8 cellular contexts compared by ENCODE assay signal in the genomic region with DNA sequence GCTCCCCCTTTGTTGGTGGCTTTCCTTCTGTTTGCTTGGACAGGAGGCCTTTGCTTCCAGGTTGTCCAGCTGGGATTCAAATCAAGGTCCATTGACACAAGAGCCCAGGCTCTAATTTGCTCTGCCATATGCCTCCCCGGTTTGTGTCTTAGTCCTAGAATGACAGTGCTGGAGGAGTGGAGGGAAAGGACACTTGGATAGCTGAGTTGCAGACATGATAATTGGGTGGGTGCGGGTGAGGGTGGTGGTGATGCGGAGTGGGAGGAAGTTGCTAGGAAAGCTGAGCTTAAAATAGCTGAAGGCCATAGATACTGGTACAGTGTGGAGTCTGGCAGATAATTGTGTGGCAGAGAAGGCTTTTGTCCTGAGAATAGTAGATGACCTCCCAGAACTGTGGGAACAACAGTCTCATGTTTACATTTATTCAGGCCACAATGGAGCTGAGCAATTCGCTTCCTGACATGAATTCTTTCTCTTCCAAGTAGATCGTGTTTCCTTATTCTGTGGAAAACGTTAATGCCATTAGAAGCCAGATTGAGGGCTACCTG. TPM values are rescaled to one million over a fixed set of nuclear protein-coding genes. Genes with fewer than 3 reads are reported as not detected.
DNase-seq lines count a peak whose midpoint lies in the region; ATAC-seq and TF ChIP-seq lines count a peak whose summit lies in the region.

No MANE protein-coding gene starts in this region.

- H3K4me1 ChIP-seq in GM23338 (ENCODE audit: insufficient read depth) (peaks cover 49% of the 10 kb centered on the region), OCI-LY1 (ENCODE audit: insufficient read depth, low read length, severe bottlenecking) (peaks cover 60% of the 10 kb centered on the region), endodermal cell (ENCODE audit: control insufficient read depth, insufficient read depth, low read length) (peaks cover 5% of the 10 kb centered on the region), neutrophil (ENCODE audit: control insufficient read depth in 1 of 2, insufficient read depth in 1 of 2, low read depth in 1 of 2, low read length in 1 of 2) (peaks cover 60 to 82% of the 10 kb centered on the region in 2 experiments)

- ATAC-seq in GM23338: peak; percentile 55
- no peak for ATAC-seq in HG03469 (IDR thresholded peaks at IDR 0.05; ENCODE audit: unreplicated experiment)
- ATAC-seq in HG03135 (IDR thresholded peaks at IDR 0.05; ENCODE audit: unreplicated experiment): no peak

- H3K9me3 Mint-ChIP-seq in GM23338 (peaks cover 42% of the 10 kb centered on the region), endodermal cell (peaks cover 33% of the 10 kb centered on the region), immature natural killer cell (peaks cover 6 to 20% (median 12%) of the 10 kb centered on the region in 6 donors)

- H3K4me2 ChIP-seq in GM23338: peak overlapping the region; percentile 70
- peak overlapping the region; percentile 23; the same call in 1 of the 2 replicates for H3K4me2 ChIP-seq in OCI-LY1 (ENCODE audit: low read length)

- H3K79me2 ChIP-seq in GM23338 (replicated peaks; ENCODE audit: insufficient read depth) (peaks cover 61% of the 10 kb centered on the region), OCI-LY1 (ENCODE audit: insufficient read depth, low read length) (peaks cover 49% of the 10 kb centered on the region)

- H3K27ac ChIP-seq in GM23338 (ENCODE audit: low read depth): peak overlapping the region; percentile 94
- peak overlapping the region; percentile 52 for H3K27ac ChIP-seq in OCI-LY1 (ENCODE audit: low read depth, low read length, poor library complexity, severe bottlenecking)
- H3K27ac ChIP-seq in endodermal cell (ENCODE audit: low read depth, low read length): peak overlapping the region; percentile 70
- H3K27ac ChIP-seq in neutrophil: peak overlapping the region; percentile 79

- peaks cover 3% of the 10 kb centered on the region; the same call in 1 of the 2 replicates for H4K20me1 ChIP-seq in GM23338 (replicated peaks; ENCODE audit: insufficient read depth)
- H4K20me1 ChIP-seq in OCI-LY1 (ENCODE audit: insufficient read depth, low read length): no peaks in the 10 kb centered on the region

- H3K27me3 Mint-ChIP-seq in GM23338 (ENCODE audit: insufficient read depth, low read depth, poor library complexity) (peaks cover 8% of the 10 kb centered on the region), endodermal cell (ENCODE audit: insufficient read depth) (no peaks in the 10 kb centered on the region), immature natural killer cell (ENCODE audit: low read depth in 3 of 3) (peaks cover 0 to 6% (median 0%) of the 10 kb centered on the region in 3 donors)

- H3K27ac Mint-ChIP-seq in GM23338: peak overlapping the region; percentile 16; the same call in 1 of the 2 replicates
- peak overlapping the region; percentile 62 for H3K27ac Mint-ChIP-seq in endodermal cell
- peak overlapping the region in 3 of 6 donors; percentile 24 to 74 (median 74) for H3K27ac Mint-ChIP-seq in immature natural killer cell

- H3K4me1 Mint-ChIP-seq in GM23338: peaks cover 46% of the 10 kb centered on the region
- peaks cover 41% of the 10 kb centered on the region for H3K4me1 Mint-ChIP-seq in endodermal cell
- peaks cover 48 to 62% of the 10 kb centered on the region in 2 donors for H3K4me1 Mint-ChIP-seq in immature natural killer cell

- no peak for TF ChIP-seq CTCF in GM23338 (conservative IDR thresholded peaks at IDR 0.05; ENCODE audit: low read depth in 2 of 2)
- TF ChIP-seq CTCF in OCI-LY1 (IDR thresholded peaks at IDR 0.05; ENCODE audit: low read length): no peak
- TF ChIP-seq CTCF in endodermal cell (conservative IDR thresholded peaks at IDR 0.05): no peak
- TF ChIP-seq CTCF in neutrophil (IDR thresholded peaks at IDR 0.05): no peak
- TF ChIP-seq CTCF in foreskin fibroblast (IDR thresholded peaks at IDR 0.05; ENCODE audit: low read depth, low read length): no peak

- DNase-seq in GM23338 (ENCODE audit: low spot score) (peak; percentile 34), endodermal cell (no peak), foreskin fibroblast (no peak), immature natural killer cell (no peak)

- H3K9me3 ChIP-seq in OCI-LY1 (ENCODE audit: low read length) (peaks cover 30% of the 10 kb centered on the region), endodermal cell (ENCODE audit: control insufficient read depth, low read length) (peaks cover 45% of the 10 kb centered on the region), neutrophil (no peaks in the 10 kb centered on the region)

- peak overlapping the region; percentile 1; the same call in 1 of the 3 replicates for H3K4me3 Mint-ChIP-seq in GM23338
- H3K4me3 Mint-ChIP-seq in endodermal cell: no peak overlapping the region
- H3K4me3 Mint-ChIP-seq in immature natural killer cell: no peak overlapping the region

- 56 to 68% methylated on average over 4 to 6 of the region's 6 CpGs for WGBS in endodermal cell (ENCODE audit: insufficient coverage in 1 of 2, insufficient read length in 1 of 2), 2 experiments

- H3K36me3 Mint-ChIP-seq in GM23338 (ENCODE audit: low read depth) (peaks cover 41% of the 10 kb centered on the region), endodermal cell (ENCODE audit: low read depth) (peaks cover 31% of the 10 kb centered on the region), immature natural killer cell (peaks cover 22 to 31% (median 24%) of the 10 kb centered on the region in 3 donors)

- 0 out of 2 replicates have a peak, but pooled peaks cover 4% of the 10 kb centered on the region for H3K9me2 ChIP-seq in GM23338 (ENCODE audit: insufficient read depth)
- H3K9me2 ChIP-seq in OCI-LY1 (ENCODE audit: low read depth, low read length): no peaks in the 10 kb centered on the region

- H3K36me3 ChIP-seq in GM23338 (ENCODE audit: insufficient read depth) (peaks cover 19% of the 10 kb centered on the region), OCI-LY1 (ENCODE audit: insufficient read depth, low read length) (peaks cover 58% of the 10 kb centered on the region), endodermal cell (ENCODE audit: control insufficient read depth, insufficient read depth, low read length) (peaks cover 24% of the 10 kb centered on the region), neutrophil (peaks cover 63% of the 10 kb centered on the region)

- no peaks in the 10 kb centered on the region for H3K27me3 ChIP-seq in GM23338 (ENCODE audit: insufficient read depth)
- H3K27me3 ChIP-seq in OCI-LY1 (ENCODE audit: insufficient read depth, low read length): no peaks in the 10 kb centered on the region
- H3K27me3 ChIP-seq in endodermal cell (ENCODE audit: control insufficient read depth, insufficient read depth, low read length, poor library complexity, severe bottlenecking): no peaks in the 10 kb centered on the region
- no peaks in the 10 kb centered on the region for H3K27me3 ChIP-seq in neutrophil

- H3F3A ChIP-seq in GM23338 (replicated peaks; ENCODE audit: low read depth): 0 out of 2 replicates have a peak, but pooled peaks cover 6% of the 10 kb centered on the region
- H3F3A ChIP-seq in OCI-LY1 (ENCODE audit: insufficient read depth, low read length): no peaks in the 10 kb centered on the region

- H3K4me3 ChIP-seq in GM23338 (peak overlapping the region; percentile 27; the same call in 1 of the 2 replicates), OCI-LY1 (ENCODE audit: low read depth, low read length, poor library complexity, severe bottlenecking) (no peak overlapping the region), endodermal cell (ENCODE audit: low read length) (no peak overlapping the region), neutrophil (ENCODE audit: low read depth in 1 of 2, low read length in 1 of 2) (peak overlapping the region; percentile 26 to 41), foreskin fibroblast (ENCODE audit: low read depth in 1 of 2, low read length in 2 of 2) (no peak overlapping the region)

- H2AFZ ChIP-seq in GM23338: no peak overlapping the region
- no peak overlapping the region for H2AFZ ChIP-seq in OCI-LY1 (ENCODE audit: low read length)

- H3K9ac ChIP-seq in OCI-LY1 (ENCODE audit: low read length) (no peak overlapping the region), endodermal cell (ENCODE audit: extremely low read depth, low read length, poor library complexity, severe bottlenecking) (no peak overlapping the region)

RNA-seq across cellular contexts. Expression of gene SEC14L1, which starts 23.8 kb away (rescaled TPM):
- 54.8 and 81.8 TPM in 2 replicates for total RNA-seq in GM23338 (2014; rRNA removed; shearing (Covaris generic))
- polyA plus RNA-seq in GM23338 (2016; fragmentation: Nextera tagmentation; extraction: Ambion mirVana) (26.8 and 32.3 TPM in 2 replicates), immature natural killer cell (10 to 100 TPM; 14.8 to 25.6 (median 19.4) TPM)
- total RNA-seq in endodermal cell: 10 to 100 TPM; 77.0 to 87.4 TPM
- polyA plus RNA-seq in endodermal cell (2013, experiment 1 of 2): 104 TPM
- 90.5 TPM for polyA plus RNA-seq in endodermal cell (2013, experiment 2 of 2)

Comparison
In these comparisons a context has a peak if more than half of its experiments do, and no peak if none do; other contexts are left out.
1. H3K4me3 ChIP-seq: peak in GM23338 (single experiment) and neutrophil (2 of 2); none in OCI-LY1 (single experiment), endodermal cell (single experiment) and foreskin fibroblast (0 of 2).
2. Peak in every context shown above with its lines, with median percentiles within 50 percentile points of each other: H3K27ac ChIP-seq.